8 cellular contexts compared by ENCODE assay signal in the genomic region with DNA sequence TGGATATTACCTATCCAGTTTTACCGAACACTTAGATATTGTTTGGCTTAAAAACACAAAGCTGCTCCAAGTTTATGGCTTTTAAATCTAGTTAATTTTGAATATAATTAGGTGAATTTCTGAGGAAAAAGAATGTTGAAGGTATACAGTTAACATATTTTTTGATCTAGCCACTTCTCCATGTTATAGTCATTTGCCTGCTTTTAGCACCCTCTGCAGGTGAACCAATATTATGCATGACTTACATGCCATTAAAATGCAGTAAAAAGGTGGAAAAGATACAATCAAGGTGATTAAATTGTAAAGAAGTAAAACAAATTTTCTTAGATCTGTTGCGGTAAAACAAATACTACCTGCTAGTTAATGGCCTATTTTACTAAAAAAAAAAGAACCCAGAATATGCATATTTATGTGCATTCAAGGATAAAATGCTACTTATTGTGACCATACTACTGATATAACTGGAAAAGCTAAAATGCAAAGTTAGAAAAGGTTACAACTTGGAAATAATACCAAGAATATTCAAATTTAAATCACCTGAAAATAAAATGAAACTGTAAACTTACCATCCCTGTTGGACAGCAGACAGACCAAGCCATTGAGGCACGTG.
DNase-seq lines count a peak whose midpoint lies in the region; ATAC-seq and TF ChIP-seq lines count a peak whose summit lies in the region.

No MANE protein-coding gene starts in this region.

- 92 to 95% (median 92%) methylated on average over 3 of the region's 3 CpGs for WGBS in adrenal gland, 4 donors
- WGBS in right lobe of liver (ENCODE audit: insufficient coverage, low coverage, low lambda C conversion rate, missing lambda C conversion rate): 91% methylated on average over 3 of the region's 3 CpGs

- H3K4me3 ChIP-seq in cardiac muscle cell (no peak overlapping the region), adrenal gland (no peak overlapping the region), right lobe of liver (no peak overlapping the region)

- intact Hi-C loops in cardiac septum (cut with DNase I): no loop called here
- intact Hi-C loops in adrenal gland (cut with DNase I): no loop called here
- intact Hi-C loops in right lobe of liver (cut with DNase I): no loop called here

- TF ChIP-seq CTCF in cardiac muscle cell (IDR thresholded peaks at IDR 0.05; ENCODE audit: low read depth, low read length) (peak; percentile 54), adrenal gland (IDR thresholded peaks at IDR 0.05) (peak; percentile 31 to 61 (median 52)), right lobe of liver (IDR thresholded peaks at IDR 0.05) (peak; percentile 43 to 59 (median 48))

- no peaks in the 10 kb centered on the region for H3K9me3 ChIP-seq in cardiac muscle cell (ENCODE audit: low read depth)
- no peaks in the 10 kb centered on the region for H3K9me3 ChIP-seq in adrenal gland (replicated peaks in 1 of 3)
- H3K9me3 ChIP-seq in right lobe of liver: no peaks in the 10 kb centered on the region

- H3K36me3 ChIP-seq in cardiac muscle cell: peaks cover 3% of the 10 kb centered on the region
- no peaks in the 10 kb centered on the region for H3K36me3 ChIP-seq in adrenal gland (replicated peaks in 1 of 2)
- peaks cover 0 to 2% (median 0%) of the 10 kb centered on the region in 4 donors for H3K36me3 ChIP-seq in right lobe of liver

- H3K4me1 ChIP-seq in cardiac muscle cell (ENCODE audit: low read depth) (no peaks in the 10 kb centered on the region), adrenal gland (replicated peaks in 1 of 2) (no peaks in the 10 kb centered on the region), right lobe of liver (no peaks in the 10 kb centered on the region)

- peak; percentile 38 to 60 for DNase-seq in cardiac muscle cell (ENCODE audit: low read depth in 1 of 2, low spot score in 1 of 2)
- no peak for DNase-seq in cardiac septum (ENCODE audit: low spot score)
- peak; percentile 31 to 64 (median 58) for DNase-seq in NCI-H1417 (lab: John Stamatoyannopoulos, UW)
- peak in 1 of 7 donors; percentile 13 for DNase-seq in adrenal gland
- DNase-seq in right lobe of liver: no peak

- H3K27me3 ChIP-seq in cardiac muscle cell: no peaks in the 10 kb centered on the region
- H3K27me3 ChIP-seq in adrenal gland: no peaks in the 10 kb centered on the region
- no peaks in the 10 kb centered on the region for H3K27me3 ChIP-seq in right lobe of liver

- no peak overlapping the region for H3K27ac ChIP-seq in cardiac muscle cell
- H3K27ac ChIP-seq in adrenal gland: no peak overlapping the region
- H3K27ac ChIP-seq in right lobe of liver: no peak overlapping the region

- ATAC-seq in right lobe of liver: peak in 3 of 4 donors; percentile 38 to 52 (median 46)
- ATAC-seq in GM18867 (IDR thresholded peaks at IDR 0.05; ENCODE audit: unreplicated experiment): no peak
- no peak for ATAC-seq in HG02623 (IDR thresholded peaks at IDR 0.05; ENCODE audit: unreplicated experiment)
- no peak for ATAC-seq in HG02970 (IDR thresholded peaks at IDR 0.05; ENCODE audit: low FRiP score, unreplicated experiment)

- TF ChIP-seq POLR2A in adrenal gland (IDR thresholded peaks at IDR 0.05) (no peak), right lobe of liver (IDR thresholded peaks at IDR 0.05) (no peak)

Comparison
In these comparisons a context has a peak if more than half of its experiments do, and no peak if none do; other contexts are left out.
1. DNase-seq: peak in cardiac muscle cell (2 of 2) and NCI-H1417 (3 of 3); none in cardiac septum (single experiment) and right lobe of liver (0 of 3).
2. ATAC-seq: peak in right lobe of liver (3 of 4); none in GM18867 (single experiment), HG02623 (single experiment) and HG02970 (single experiment).
3. Peak in every context shown above with its lines, with median percentiles within 50 percentile points of each other: CTCF ChIP-seq.